15 cellular contexts compared by ENCODE assay signal in genomic region chr1:226681652-226682493, GRCh38. TPM values are rescaled to one million over a fixed set of nuclear protein-coding genes. Genes with fewer than 3 reads are reported as not detected.
DNase-seq lines count a peak whose midpoint lies in the region; ATAC-seq and TF ChIP-seq lines count a peak whose summit lies in the region.
"Had no signal": no experiment of that assay in that cellular context is flagged by ENCODE, and none has a peak within 500 bp of the region (broad histone marks: within the 10 kb centered on the region; RNA-seq: fewer than 3 reads in every experiment).

No MANE protein-coding gene starts in this region.

- H3K36me3 ChIP-seq in CD8-positive, alpha-beta T cell (ENCODE audit: insufficient read depth, low read length), result peaks cover 4% of the 10 kb centered on the region
- H3K36me3 ChIP-seq in gastrocnemius medialis, result no peaks in the 10 kb centered on the region
- H3K36me3 ChIP-seq: breast epithelium had no signal

- CTCF ChIA-PET in CD8-positive, alpha-beta T cell (lab: Charles Lee), result interaction anchor here (0.7 to 9.7 kb wide), 9 partner anchors 20 to 59 kb away, joined by 3 to 92 read pairs (median 4); no protein-coding TSS in a partner anchor

- H3K4me1 Mint-ChIP-seq in CD8-positive, alpha-beta T cell (ENCODE audit: low read depth), result peaks cover 98% of the 10 kb centered on the region
- peaks cover 98% of the 10 kb centered on the region for H3K4me1 Mint-ChIP-seq in central memory CD8-positive, alpha-beta T cell

- intact Hi-C loops in CD8-positive, alpha-beta T cell (cut with DNase I, micrococcal nuclease), result no loop called here
- intact Hi-C loops in gastrocnemius medialis (cut with DNase I; ENCODE audit: low total_unique reads), result no loop called here

- no peak overlapping the region for H3K4me3 ChIP-seq in CD8-positive, alpha-beta T cell (ENCODE audit: low read depth, low read length)
- no peak overlapping the region for H3K4me3 ChIP-seq in gastrocnemius medialis
- H3K4me3 ChIP-seq: BLaER1 treated with 17β-estradiol and CSF1 and Interleukin-3, amounts not matched to agents 10 nM and 100 nM; breast epithelium had no signal

- no peak for DNase-seq in CD8-positive, alpha-beta T cell
- peak; percentile 90 for DNase-seq in NCI-H1694 treated with DMSO at 0.1 percent for 48 hours (lab: John Stamatoyannopoulos, UW)
- no peak for DNase-seq in central memory CD8-positive, alpha-beta T cell (ENCODE audit: low spot score in 2 of 2)
- no peak for DNase-seq in gastrocnemius medialis
- DNase-seq in dedifferentiated amniotic fluid mesenchymal stem cell (ENCODE audit: extremely low spot score), result no peak
- DNase-seq in NCI-H226, result no peak
- DNase-seq: activated CD4-positive, CD25-positive, alpha-beta regulatory T cell treated with anti-CD3 and anti-CD28 coated beads, Interleukin-2, amount 50 U/mL, for 72 hours; NCI-H1092 had no signal

- peaks cover 60% of the 10 kb centered on the region for H3K36me3 Mint-ChIP-seq in CD8-positive, alpha-beta T cell
- H3K36me3 Mint-ChIP-seq in central memory CD8-positive, alpha-beta T cell (ENCODE audit: insufficient read depth), result peaks cover 33% of the 10 kb centered on the region
- H3K36me3 Mint-ChIP-seq: mesothelial cell of epicardium had no signal

- H3K27me3 Mint-ChIP-seq in CD8-positive, alpha-beta T cell (ENCODE audit: low read depth), result no peaks in the 10 kb centered on the region
- no peaks in the 10 kb centered on the region for H3K27me3 Mint-ChIP-seq in central memory CD8-positive, alpha-beta T cell

- peak overlapping the region; percentile 28 for H3K27ac ChIP-seq in CD8-positive, alpha-beta T cell (ENCODE audit: low read depth, low read length)
- peak overlapping the region; percentile 8 to 95 (median 91) for H3K27ac ChIP-seq in gastrocnemius medialis
- H3K27ac ChIP-seq: BLaER1 treated with 17β-estradiol and CSF1 and Interleukin-3, amounts not matched to agents 10 nM and 100 nM had no signal

- H3K27me3 ChIP-seq in CD8-positive, alpha-beta T cell (ENCODE audit: insufficient read depth, low read length), result no peaks in the 10 kb centered on the region
- H3K27me3 ChIP-seq in gastrocnemius medialis, result no peaks in the 10 kb centered on the region
- H3K27me3 ChIP-seq: BLaER1 treated with 17β-estradiol and CSF1 and Interleukin-3, amounts not matched to agents 10 nM and 100 nM; breast epithelium had no signal

- H3K4me3 Mint-ChIP-seq in CD8-positive, alpha-beta T cell, result peak overlapping the region; percentile 11
- peak overlapping the region; percentile 13 for H3K4me3 Mint-ChIP-seq in central memory CD8-positive, alpha-beta T cell
- H3K4me3 Mint-ChIP-seq: mesothelial cell of epicardium had no signal

- no peak for TF ChIP-seq CTCF in CD8-positive, alpha-beta T cell (IDR thresholded peaks at IDR 0.05)
- no peak for TF ChIP-seq CTCF in gastrocnemius medialis (IDR thresholded peaks at IDR 0.05 in 4 of 5, conservative IDR thresholded peaks at IDR 0.05 in 1 of 5)

- H3K9me3 Mint-ChIP-seq in CD8-positive, alpha-beta T cell, result no peaks in the 10 kb centered on the region
- no peaks in the 10 kb centered on the region for H3K9me3 Mint-ChIP-seq in central memory CD8-positive, alpha-beta T cell
- H3K9me3 Mint-ChIP-seq: activated T-helper 2 cell treated with anti-CD3 and anti-CD28 coated beads, Interferon-gamma antibody, Interleukin-2, Interleukin-4, amounts not matched to agents 10 μg/mL and 5 μg/mL and 100 μg/mL, durations not matched to agents 14 hours and 24 hours and 36 hours; mesothelial cell of epicardium had no signal

- H3K27ac Mint-ChIP-seq in CD8-positive, alpha-beta T cell, result peak overlapping the region; percentile 99
- H3K27ac Mint-ChIP-seq in central memory CD8-positive, alpha-beta T cell (ENCODE audit: low read depth), result peak overlapping the region; percentile 97
- H3K27ac Mint-ChIP-seq: progenitor cell of endocrine pancreas had no signal

- TF ChIP-seq POLR2A in gastrocnemius medialis (IDR thresholded peaks at IDR 0.05), result no peak

- no peaks in the 10 kb centered on the region for H3K9me3 ChIP-seq in CD8-positive, alpha-beta T cell (ENCODE audit: low read length)
- H3K9me3 ChIP-seq in gastrocnemius medialis, result no peaks in the 10 kb centered on the region
- H3K9me3 ChIP-seq: BLaER1 treated with 17β-estradiol and CSF1 and Interleukin-3, amounts not matched to agents 10 nM and 100 nM; breast epithelium had no signal

- in situ Hi-C loops in gastrocnemius medialis (cut with MboI; ENCODE audit: low sequenced_read_pairs in 4 of 4), result no loop called here

- POLR2A ChIA-PET in CD8-positive, alpha-beta T cell (lab: Charles Lee), result interaction anchor here (0.6 to 3.4 kb wide), 12 partner anchors 13 to 58 kb away, joined by 3 to 11 read pairs (median 3); no protein-coding TSS in a partner anchor

- H3K4me1 ChIP-seq in CD8-positive, alpha-beta T cell (ENCODE audit: insufficient read depth, low read length), result peaks cover 100% of the 10 kb centered on the region
- peaks cover 70 to 94% of the 10 kb centered on the region in 2 donors for H3K4me1 ChIP-seq in gastrocnemius medialis

- ATAC-seq in CD8-positive, alpha-beta T cell, result no peak
- no peak for ATAC-seq in central memory CD8-positive, alpha-beta T cell (replicated peaks; ENCODE audit: extremely low read depth, poor library complexity, severe bottlenecking)
- ATAC-seq in gastrocnemius medialis (no peak), HG03135 (IDR thresholded peaks at IDR 0.05; ENCODE audit: unreplicated experiment) (no peak), GM19467 (IDR thresholded peaks at IDR 0.05; ENCODE audit: unreplicated experiment) (no peak)

RNA-seq across cellular contexts. Expression of gene ITPKB, which starts 57.2 kb away (rescaled TPM):
- 100 to 1,000 TPM; 504 to 516 TPM for total RNA-seq in CD8-positive, alpha-beta T cell
- total RNA-seq in gastrocnemius medialis, result 10 to 100 TPM in 1 of 4 donors, 1 to 10 TPM in 3; 7.1 to 13.9 (median 7.8) TPM

Comparison
In these comparisons a context has a peak if more than half of its experiments do, and no peak if none do; other contexts are left out.
1. RNA of gene ITPKB, which starts 57.2 kb away (total RNA-seq): 504 to 516 TPM in CD8-positive, alpha-beta T cell; 7.1 to 13.9 TPM in gastrocnemius medialis; every median in the first group is over 10 times any median in the second.